22 cellular contexts compared by ENCODE assay signal in genomic region chr9:129133067-129133466, GRCh38. TPM values are rescaled to one million over a fixed set of nuclear protein-coding genes. Genes with fewer than 3 reads are reported as not detected.
DNase-seq lines count a peak whose midpoint lies in the region; ATAC-seq and TF ChIP-seq lines count a peak whose summit lies in the region.
"Had no signal": no experiment of that assay in that cellular context is flagged by ENCODE, and none has a peak within 500 bp of the region (broad histone marks: within the 10 kb centered on the region; RNA-seq: fewer than 3 reads in every experiment).

No MANE protein-coding gene starts in this region.

- H3K36me3 ChIP-seq in ectodermal cell (ENCODE audit: control insufficient read depth, insufficient read depth, low read length): peaks cover 38% of the 10 kb centered on the region

- H3K9me3 Mint-ChIP-seq in HFFc6: no peaks in the 10 kb centered on the region
- H3K9me3 Mint-ChIP-seq: CD4-positive, alpha-beta memory T cell had no signal

- no peak overlapping the region for H3K4me3 ChIP-seq in ectodermal cell (ENCODE audit: insufficient read depth, low read depth, low read length)
- H3K4me3 ChIP-seq: HAP-1 had no signal

- H3K27me3 ChIP-seq in ectodermal cell (ENCODE audit: control insufficient read depth, insufficient read depth, low read length, poor library complexity, severe bottlenecking): no peaks in the 10 kb centered on the region

- H3K9me3 ChIP-seq in ectodermal cell (ENCODE audit: control insufficient read depth, low read length): no peaks in the 10 kb centered on the region
- H3K9me3 ChIP-seq: HAP-1 had no signal

- no peak overlapping the region for H3K4me3 Mint-ChIP-seq in HFFc6
- H3K4me3 Mint-ChIP-seq: B cell; CD4-positive, alpha-beta memory T cell had no signal

- ATAC-seq in sciatic nerve (no peak), left lobe of liver (no peak), GM18505 (IDR thresholded peaks at IDR 0.05; ENCODE audit: unreplicated experiment) (no peak)
- ATAC-seq: Panc1 had no signal

- peak; percentile 16; the same call in 1 of the 2 replicates for TF ChIP-seq CTCF in HFFc6 (IDR thresholded peaks at IDR 0.05)

- TF ChIP-seq POLR2A in GM18505 (IDR thresholded peaks at IDR 0.05; ENCODE audit: borderline replicate concordance, extremely low read depth, insufficient read depth, insufficient read length): no peak

- DNase-seq in DMS 273 (lab: John Stamatoyannopoulos, UW; ENCODE audit: unreplicated experiment): peak; percentile 22
- no peak for DNase-seq in DMS 273 treated with DMSO at 0.1 percent for 48 hours (lab: John Stamatoyannopoulos, UW)
- no peak for DNase-seq in HFFc6
- peak; percentile 57 for DNase-seq in sciatic nerve (ENCODE audit: low spot score)
- no peak for DNase-seq in CD1c-positive myeloid dendritic cell (ENCODE audit: extremely low spot score)
- no peak for DNase-seq in left lobe of liver (ENCODE audit: low spot score)
- DNase-seq: Calu3; CD4-positive, alpha-beta memory T cell; MM.1S; NCI-H1092; NCI-H1436 treated with DMSO at 0.1 percent for 48 hours; NCI-H2029; NCI-H2171; NCI-H446; NCI-H526 treated with DMSO at 0.1 percent for 48 hours; SW 1271 had no signal

- WGBS in ectodermal cell, 2 experiments: 74 to 75% methylated on average over 4 of the region's 4 CpGs

- peaks cover 13% of the 10 kb centered on the region for H3K4me1 ChIP-seq in ectodermal cell (ENCODE audit: control insufficient read depth, insufficient read depth, low read length)
- H3K4me1 ChIP-seq: HAP-1 had no signal

- H3K36me3 Mint-ChIP-seq in HFFc6 (ENCODE audit: low read depth): peaks cover 18% of the 10 kb centered on the region; the same call in 1 of the 2 replicates

- intact Hi-C loops in sciatic nerve (cut with DNase I): no loop called here

- H3K27me3 Mint-ChIP-seq in HFFc6 (ENCODE audit: insufficient read depth): no peaks in the 10 kb centered on the region
- H3K27me3 Mint-ChIP-seq: B cell; CD4-positive, alpha-beta memory T cell had no signal

- peaks cover 15% of the 10 kb centered on the region for H3K4me1 Mint-ChIP-seq in HFFc6 (ENCODE audit: low read depth)

- peak overlapping the region; percentile 2 for H3K27ac ChIP-seq in ectodermal cell (ENCODE audit: insufficient read depth, low read depth, low read length, poor library complexity, severe bottlenecking)
- H3K27ac ChIP-seq: 22Rv1 had no signal

- no peak overlapping the region for H3K27ac Mint-ChIP-seq in HFFc6
- H3K27ac Mint-ChIP-seq: B cell had no signal

RNA-seq across cellular contexts. Expression of gene PTPA, which starts 21.9 kb away (rescaled TPM):
- total RNA-seq in HFFc6 (2021; fragmentation: NEBNext Ultra II Directional; extraction: Animal tissue kit (Norgen Biotek cat#: 25700)): 100 to 1,000 TPM; 153 to 170 (median 162) TPM
- 169 TPM for polyA plus RNA-seq in ectodermal cell (2013, experiment 1 of 4)
- 180 TPM for polyA plus RNA-seq in ectodermal cell (2013, experiment 2 of 4)
- polyA plus RNA-seq in ectodermal cell (2013, experiment 3 of 4): 125 TPM
- 143 TPM for polyA plus RNA-seq in ectodermal cell (2013, experiment 4 of 4)
- total RNA-seq in sciatic nerve (78.2 TPM), left lobe of liver (62.3 TPM)

RNA-seq across cellular contexts. Expression of gene CRAT, which starts 22.5 kb away (rescaled TPM):
- total RNA-seq in HFFc6 (2021; fragmentation: NEBNext Ultra II Directional; extraction: Animal tissue kit (Norgen Biotek cat#: 25700)): 10 to 100 TPM; 35.5 to 50.2 (median 42.6) TPM
- polyA plus RNA-seq in ectodermal cell (2013, experiment 1 of 4): 17.3 TPM
- 14.2 TPM for polyA plus RNA-seq in ectodermal cell (2013, experiment 2 of 4)
- 17.3 TPM for polyA plus RNA-seq in ectodermal cell (2013, experiment 3 of 4)
- 17.7 TPM for polyA plus RNA-seq in ectodermal cell (2013, experiment 4 of 4)
- total RNA-seq in sciatic nerve (37.4 TPM), left lobe of liver (105 TPM)

RNA-seq across cellular contexts. Expression of gene IER5L, which starts 45.0 kb away (rescaled TPM):
- total RNA-seq in HFFc6 (2021; fragmentation: NEBNext Ultra II Directional; extraction: Animal tissue kit (Norgen Biotek cat#: 25700)): 10 to 100 TPM; 28.5 to 45.1 (median 42.2) TPM
- polyA plus RNA-seq in ectodermal cell (2013, experiment 1 of 4): 20.7 TPM
- 13.6 TPM for polyA plus RNA-seq in ectodermal cell (2013, experiment 2 of 4)
- 25.1 TPM for polyA plus RNA-seq in ectodermal cell (2013, experiment 3 of 4)
- 22.6 TPM for polyA plus RNA-seq in ectodermal cell (2013, experiment 4 of 4)
- total RNA-seq in sciatic nerve (39.3 TPM), left lobe of liver (4.5 TPM)

RNA-seq across cellular contexts. Expression of gene DOLPP1, which starts 52.2 kb away (rescaled TPM):
- 10 to 100 TPM; 13.9 to 20.8 (median 15.6) TPM for total RNA-seq in HFFc6 (2021; fragmentation: NEBNext Ultra II Directional; extraction: Animal tissue kit (Norgen Biotek cat#: 25700))
- 45.3 TPM for polyA plus RNA-seq in ectodermal cell (2013, experiment 1 of 4)
- 41.0 TPM for polyA plus RNA-seq in ectodermal cell (2013, experiment 2 of 4)
- 24.9 TPM for polyA plus RNA-seq in ectodermal cell (2013, experiment 3 of 4)
- polyA plus RNA-seq in ectodermal cell (2013, experiment 4 of 4): 30.0 TPM
- total RNA-seq in sciatic nerve (10.3 TPM), left lobe of liver (21.7 TPM)

Comparison
In these comparisons a context has a peak if more than half of its experiments do, and no peak if none do; other contexts are left out.
1. DNase-seq: peak in DMS 273 (single experiment) and sciatic nerve (single experiment); none in DMS 273 treated with DMSO at 0.1 percent for 48 hours (single experiment), HFFc6 (single experiment), CD1c-positive myeloid dendritic cell (single experiment) and left lobe of liver (single experiment).